Comparison of ENCODE assay signal across 1 cellular context in the genomic region with DNA sequence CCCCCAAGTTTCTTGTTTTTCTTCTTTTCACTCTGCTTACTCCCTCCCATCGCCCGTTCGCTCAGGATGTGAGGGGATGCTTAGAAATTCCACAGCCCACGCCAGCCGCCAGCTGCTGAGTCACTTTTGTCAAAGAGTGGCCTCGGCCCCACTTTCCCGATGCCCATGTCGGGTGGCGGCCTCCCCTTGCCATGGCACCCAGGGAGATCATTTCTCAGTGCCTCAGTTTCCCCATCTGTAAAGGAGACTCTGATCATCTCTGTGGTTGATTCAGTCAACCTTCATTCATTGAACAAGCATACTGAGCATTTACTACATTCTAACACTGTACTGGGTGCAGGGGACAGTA.
TF ChIP-seq lines count a peak whose summit lies in the region.

No MANE protein-coding gene starts in this region.

TF ChIP-seq in K562, 482 proteins besides CTCF, POLR2A, EP300 and RAD21:
- TF ChIP-seq SREBF1 (IDR thresholded peaks at IDR 0.05; ENCODE audit: borderline replicate concordance, low read depth, low read length) (no peak), THRAP3 (IDR thresholded peaks at IDR 0.05; ENCODE audit: borderline replicate concordance) (no peak), NFE2 (IDR thresholded peaks at IDR 0.05; ENCODE audit: low read depth) (peak; percentile 9; the same call in 1 of the 2 replicates), RBM14 (IDR thresholded peaks at IDR 0.05; ENCODE audit: borderline replicate concordance, insufficient read depth, low read depth, low read length) (no peak)
- TF ChIP-seq, protein P1, sequence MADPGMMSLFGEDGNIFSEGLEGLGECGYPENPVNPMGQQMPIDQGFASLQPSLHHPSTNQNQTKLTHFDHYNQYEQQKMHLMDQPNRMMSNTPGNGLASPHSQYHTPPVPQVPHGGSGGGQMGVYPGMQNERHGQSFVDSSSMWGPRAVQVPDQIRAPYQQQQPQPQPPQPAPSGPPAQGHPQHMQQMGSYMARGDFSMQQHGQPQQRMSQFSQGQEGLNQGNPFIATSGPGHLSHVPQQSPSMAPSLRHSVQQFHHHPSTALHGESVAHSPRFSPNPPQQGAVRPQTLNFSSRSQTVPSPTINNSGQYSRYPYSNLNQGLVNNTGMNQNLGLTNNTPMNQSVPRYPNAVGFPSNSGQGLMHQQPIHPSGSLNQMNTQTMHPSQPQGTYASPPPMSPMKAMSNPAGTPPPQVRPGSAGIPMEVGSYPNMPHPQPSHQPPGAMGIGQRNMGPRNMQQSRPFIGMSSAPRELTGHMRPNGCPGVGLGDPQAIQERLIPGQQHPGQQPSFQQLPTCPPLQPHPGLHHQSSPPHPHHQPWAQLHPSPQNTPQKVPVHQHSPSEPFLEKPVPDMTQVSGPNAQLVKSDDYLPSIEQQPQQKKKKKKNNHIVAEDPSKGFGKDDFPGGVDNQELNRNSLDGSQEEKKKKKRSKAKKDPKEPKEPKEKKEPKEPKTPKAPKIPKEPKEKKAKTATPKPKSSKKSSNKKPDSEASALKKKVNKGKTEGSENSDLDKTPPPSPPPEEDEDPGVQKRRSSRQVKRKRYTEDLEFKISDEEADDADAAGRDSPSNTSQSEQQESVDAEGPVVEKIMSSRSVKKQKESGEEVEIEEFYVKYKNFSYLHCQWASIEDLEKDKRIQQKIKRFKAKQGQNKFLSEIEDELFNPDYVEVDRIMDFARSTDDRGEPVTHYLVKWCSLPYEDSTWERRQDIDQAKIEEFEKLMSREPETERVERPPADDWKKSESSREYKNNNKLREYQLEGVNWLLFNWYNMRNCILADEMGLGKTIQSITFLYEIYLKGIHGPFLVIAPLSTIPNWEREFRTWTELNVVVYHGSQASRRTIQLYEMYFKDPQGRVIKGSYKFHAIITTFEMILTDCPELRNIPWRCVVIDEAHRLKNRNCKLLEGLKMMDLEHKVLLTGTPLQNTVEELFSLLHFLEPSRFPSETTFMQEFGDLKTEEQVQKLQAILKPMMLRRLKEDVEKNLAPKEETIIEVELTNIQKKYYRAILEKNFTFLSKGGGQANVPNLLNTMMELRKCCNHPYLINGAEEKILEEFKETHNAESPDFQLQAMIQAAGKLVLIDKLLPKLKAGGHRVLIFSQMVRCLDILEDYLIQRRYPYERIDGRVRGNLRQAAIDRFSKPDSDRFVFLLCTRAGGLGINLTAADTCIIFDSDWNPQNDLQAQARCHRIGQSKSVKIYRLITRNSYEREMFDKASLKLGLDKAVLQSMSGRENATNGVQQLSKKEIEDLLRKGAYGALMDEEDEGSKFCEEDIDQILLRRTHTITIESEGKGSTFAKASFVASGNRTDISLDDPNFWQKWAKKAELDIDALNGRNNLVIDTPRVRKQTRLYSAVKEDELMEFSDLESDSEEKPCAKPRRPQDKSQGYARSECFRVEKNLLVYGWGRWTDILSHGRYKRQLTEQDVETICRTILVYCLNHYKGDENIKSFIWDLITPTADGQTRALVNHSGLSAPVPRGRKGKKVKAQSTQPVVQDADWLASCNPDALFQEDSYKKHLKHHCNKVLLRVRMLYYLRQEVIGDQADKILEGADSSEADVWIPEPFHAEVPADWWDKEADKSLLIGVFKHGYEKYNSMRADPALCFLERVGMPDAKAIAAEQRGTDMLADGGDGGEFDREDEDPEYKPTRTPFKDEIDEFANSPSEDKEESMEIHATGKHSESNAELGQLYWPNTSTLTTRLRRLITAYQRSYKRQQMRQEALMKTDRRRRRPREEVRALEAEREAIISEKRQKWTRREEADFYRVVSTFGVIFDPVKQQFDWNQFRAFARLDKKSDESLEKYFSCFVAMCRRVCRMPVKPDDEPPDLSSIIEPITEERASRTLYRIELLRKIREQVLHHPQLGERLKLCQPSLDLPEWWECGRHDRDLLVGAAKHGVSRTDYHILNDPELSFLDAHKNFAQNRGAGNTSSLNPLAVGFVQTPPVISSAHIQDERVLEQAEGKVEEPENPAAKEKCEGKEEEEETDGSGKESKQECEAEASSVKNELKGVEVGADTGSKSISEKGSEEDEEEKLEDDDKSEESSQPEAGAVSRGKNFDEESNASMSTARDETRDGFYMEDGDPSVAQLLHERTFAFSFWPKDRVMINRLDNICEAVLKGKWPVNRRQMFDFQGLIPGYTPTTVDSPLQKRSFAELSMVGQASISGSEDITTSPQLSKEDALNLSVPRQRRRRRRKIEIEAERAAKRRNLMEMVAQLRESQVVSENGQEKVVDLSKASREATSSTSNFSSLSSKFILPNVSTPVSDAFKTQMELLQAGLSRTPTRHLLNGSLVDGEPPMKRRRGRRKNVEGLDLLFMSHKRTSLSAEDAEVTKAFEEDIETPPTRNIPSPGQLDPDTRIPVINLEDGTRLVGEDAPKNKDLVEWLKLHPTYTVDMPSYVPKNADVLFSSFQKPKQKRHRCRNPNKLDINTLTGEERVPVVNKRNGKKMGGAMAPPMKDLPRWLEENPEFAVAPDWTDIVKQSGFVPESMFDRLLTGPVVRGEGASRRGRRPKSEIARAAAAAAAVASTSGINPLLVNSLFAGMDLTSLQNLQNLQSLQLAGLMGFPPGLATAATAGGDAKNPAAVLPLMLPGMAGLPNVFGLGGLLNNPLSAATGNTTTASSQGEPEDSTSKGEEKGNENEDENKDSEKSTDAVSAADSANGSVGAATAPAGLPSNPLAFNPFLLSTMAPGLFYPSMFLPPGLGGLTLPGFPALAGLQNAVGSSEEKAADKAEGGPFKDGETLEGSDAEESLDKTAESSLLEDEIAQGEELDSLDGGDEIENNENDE (IDR thresholded peaks at IDR 0.05; ENCODE audit: low read depth, low read length): no peak
TF ChIP-seq in K562: peak in this region for 1.
